ENCODE assay signal across 8 cellular contexts in the genomic region with DNA sequence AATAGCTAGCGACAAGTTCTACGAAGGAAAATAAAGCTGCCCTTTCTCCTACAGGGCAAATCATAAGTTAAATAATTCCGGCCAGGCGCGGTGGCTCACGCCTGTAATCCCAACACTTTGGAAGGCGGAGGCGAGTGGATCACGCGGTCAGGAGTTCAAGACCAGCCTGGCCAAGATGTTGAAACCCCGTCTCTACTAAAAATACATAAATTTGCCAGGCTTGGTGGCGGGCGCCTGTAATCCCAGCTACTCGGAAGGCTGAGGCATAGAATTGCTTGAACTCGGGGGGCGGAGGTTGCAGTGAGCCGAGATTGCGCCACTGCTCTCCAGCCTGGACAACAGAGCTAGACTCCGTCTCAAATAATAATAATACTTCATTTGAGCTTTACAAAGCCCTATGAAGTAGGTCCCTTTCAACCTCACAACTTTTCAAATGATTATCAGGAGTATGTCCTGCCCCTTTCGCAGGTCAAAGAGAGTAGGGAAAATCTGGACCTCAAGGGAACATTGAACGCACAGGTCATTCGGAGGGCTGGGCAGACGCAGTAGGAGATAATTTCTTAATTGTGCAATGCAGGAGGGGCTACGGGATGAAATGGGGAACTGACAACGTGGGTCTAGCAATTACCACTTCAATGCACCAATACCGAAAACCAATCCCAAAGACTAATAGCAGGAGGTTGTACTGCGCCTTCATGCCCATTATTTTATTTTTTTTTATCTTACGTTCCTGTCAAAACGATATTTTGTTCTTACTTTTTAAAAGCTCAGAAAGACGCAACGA. TPM values are rescaled to one million over a fixed set of nuclear protein-coding genes. Genes with fewer than 3 reads are reported as not detected.
DNase-seq lines count a peak whose midpoint lies in the region; ATAC-seq and TF ChIP-seq lines count a peak whose summit lies in the region.

No MANE protein-coding gene starts in this region.

- H2AFZ ChIP-seq in hepatocyte: peak overlapping the region; percentile 98

- peak overlapping the region; percentile 91 for H3K4me3 Mint-ChIP-seq in activated naive CD4-positive, alpha-beta T cell treated with anti-CD3 and anti-CD28 coated beads for 36 hours
- peak overlapping the region; percentile 92 for H3K4me3 Mint-ChIP-seq in WTC11
- peak overlapping the region; percentile 90 for H3K4me3 Mint-ChIP-seq in stimulated activated effector memory CD8-positive, alpha-beta T cell treated with anti-CD3 and anti-CD28 coated beads, Interleukin-12 subunit alpha, Interleukin-12 subunit beta, amount 100 ng/mL, for 72 hours

- TF ChIP-seq CTCF in WTC11 (IDR thresholded peaks at IDR 0.05): no peak
- no peak for TF ChIP-seq CTCF in hepatocyte (IDR thresholded peaks at IDR 0.05; ENCODE audit: poor library complexity)

- peak overlapping the region; percentile 83 for H3K4me3 ChIP-seq in hepatocyte

- peak overlapping the region; percentile 68 for H3K27ac ChIP-seq in hepatocyte

- DNase-seq in activated naive CD4-positive, alpha-beta T cell treated with anti-CD3 and anti-CD28 coated beads for 36 hours: no peak
- no peak for DNase-seq in activated naive CD4-positive, alpha-beta T cell treated with anti-CD3 and anti-CD28 coated beads, Interleukin-2, amount 50 U/mL, for 16 hours
- DNase-seq in WTC11 (ENCODE audit: low spot score) (no peak), hepatocyte (ENCODE audit: low spot score) (no peak), AG08395 (ENCODE audit: low spot score) (no peak)
- DNase-seq in stimulated activated effector memory CD8-positive, alpha-beta T cell treated with anti-CD3 and anti-CD28 coated beads, Interleukin-12 subunit alpha, Interleukin-12 subunit beta, amount 100 ng/mL, for 72 hours (ENCODE audit: low spot score in 2 of 2): no peak

- H3K4me1 Mint-ChIP-seq in activated naive CD4-positive, alpha-beta T cell treated with anti-CD3 and anti-CD28 coated beads for 36 hours (ENCODE audit: low read depth): peaks cover 39% of the 10 kb centered on the region
- peaks cover 5% of the 10 kb centered on the region for H3K4me1 Mint-ChIP-seq in WTC11
- H3K4me1 Mint-ChIP-seq in stimulated activated effector memory CD8-positive, alpha-beta T cell treated with anti-CD3 and anti-CD28 coated beads, Interleukin-12 subunit alpha, Interleukin-12 subunit beta, amount 100 ng/mL, for 72 hours: peaks cover 47% of the 10 kb centered on the region

- no peaks in the 10 kb centered on the region for H3K27me3 ChIP-seq in hepatocyte

- no peaks in the 10 kb centered on the region for H4K20me1 ChIP-seq in hepatocyte (ENCODE audit: insufficient read depth, poor library complexity, severe bottlenecking)

- ATAC-seq in WTC11 (no peak), GM19023 (IDR thresholded peaks at IDR 0.05; ENCODE audit: unreplicated experiment) (no peak), GM21737 (IDR thresholded peaks at IDR 0.05; ENCODE audit: unreplicated experiment) (no peak)
- no peak for ATAC-seq in stimulated activated effector memory CD8-positive, alpha-beta T cell treated with anti-CD3 and anti-CD28 coated beads, Interleukin-12 subunit alpha, Interleukin-12 subunit beta, amount 100 ng/mL, for 72 hours

- H3K9me3 Mint-ChIP-seq in activated naive CD4-positive, alpha-beta T cell treated with anti-CD3 and anti-CD28 coated beads for 36 hours: no peaks in the 10 kb centered on the region
- H3K9me3 Mint-ChIP-seq in WTC11: peaks cover 4% of the 10 kb centered on the region
- no peaks in the 10 kb centered on the region for H3K9me3 Mint-ChIP-seq in stimulated activated effector memory CD8-positive, alpha-beta T cell treated with anti-CD3 and anti-CD28 coated beads, Interleukin-12 subunit alpha, Interleukin-12 subunit beta, amount 100 ng/mL, for 72 hours

- no peaks in the 10 kb centered on the region for H3K36me3 ChIP-seq in hepatocyte (replicated peaks; ENCODE audit: insufficient read depth, low read depth)

- no peaks in the 10 kb centered on the region for H3K9me2 ChIP-seq in hepatocyte (replicated peaks; ENCODE audit: insufficient read depth)

- H3K4me1 ChIP-seq in hepatocyte (ENCODE audit: insufficient read depth): no peaks in the 10 kb centered on the region

- H3K9me3 ChIP-seq in hepatocyte (ENCODE audit: low read depth): no peaks in the 10 kb centered on the region

- CTCF ChIA-PET in activated naive CD4-positive, alpha-beta T cell treated with anti-CD3 and anti-CD28 coated beads for 36 hours (lab: Charles Lee): interaction anchor here (0.6 to 6.4 kb wide), 8 partner anchors 16 to 466 kb away, joined by 3 to 109 read pairs (median 4); no protein-coding TSS in a partner anchor
- CTCF ChIA-PET in WTC11 (lab: Charles Lee): interaction anchor here (0.5 to 7.6 kb wide), 5 partner anchors 22 to 467 kb away, joined by 4 to 114 read pairs (median 6); no protein-coding TSS in a partner anchor

- H3K27ac Mint-ChIP-seq in activated naive CD4-positive, alpha-beta T cell treated with anti-CD3 and anti-CD28 coated beads for 36 hours: no peak overlapping the region
- peak overlapping the region; percentile 80 for H3K27ac Mint-ChIP-seq in WTC11
- H3K27ac Mint-ChIP-seq in stimulated activated effector memory CD8-positive, alpha-beta T cell treated with anti-CD3 and anti-CD28 coated beads, Interleukin-12 subunit alpha, Interleukin-12 subunit beta, amount 100 ng/mL, for 72 hours: peak overlapping the region; percentile 93

- H3K4me2 ChIP-seq in hepatocyte: peak overlapping the region; percentile 73

- POLR2A ChIA-PET in WTC11 (lab: Charles Lee): interaction anchor here (0.6 kb wide), 1 partner anchor 12 kb away, joined by 6 read pairs; no protein-coding TSS in a partner anchor

- intact Hi-C loops in activated naive CD4-positive, alpha-beta T cell treated with anti-CD3 and anti-CD28 coated beads for 36 hours (cut with micrococcal nuclease): loop anchor here (1.0 kb wide), 4 partner anchors 55 to 626 kb away; a partner anchor contains a TSS

- H3K27me3 Mint-ChIP-seq in activated naive CD4-positive, alpha-beta T cell treated with anti-CD3 and anti-CD28 coated beads for 36 hours (ENCODE audit: low read depth): no peaks in the 10 kb centered on the region
- peaks cover 24% of the 10 kb centered on the region for H3K27me3 Mint-ChIP-seq in WTC11 (ENCODE audit: low read depth)

- peaks cover 42% of the 10 kb centered on the region for H3K79me2 ChIP-seq in hepatocyte

- 54% methylated on average over 31 of the region's 31 CpGs for WGBS in hepatocyte (ENCODE audit: low lambda C conversion rate, missing lambda C conversion rate)

- H3K36me3 Mint-ChIP-seq in activated naive CD4-positive, alpha-beta T cell treated with anti-CD3 and anti-CD28 coated beads for 36 hours (ENCODE audit: low read depth): no peaks in the 10 kb centered on the region
- H3K36me3 Mint-ChIP-seq in WTC11: no peaks in the 10 kb centered on the region
- H3K36me3 Mint-ChIP-seq in stimulated activated effector memory CD8-positive, alpha-beta T cell treated with anti-CD3 and anti-CD28 coated beads, Interleukin-12 subunit alpha, Interleukin-12 subunit beta, amount 100 ng/mL, for 72 hours: peaks cover 11% of the 10 kb centered on the region

TF ChIP-seq in WTC11, 78 proteins besides CTCF, POLR2A, EP300 and RAD21:
- TF ChIP-seq ZNF219 (CRISPR knock-in tag; IDR thresholded peaks at IDR 0.05; ENCODE audit: borderline replicate concordance): no peak
- no peak for TF ChIP-seq ZNF232 (CRISPR knock-in tag; IDR thresholded peaks at IDR 0.05)
- TF ChIP-seq, protein P1, sequence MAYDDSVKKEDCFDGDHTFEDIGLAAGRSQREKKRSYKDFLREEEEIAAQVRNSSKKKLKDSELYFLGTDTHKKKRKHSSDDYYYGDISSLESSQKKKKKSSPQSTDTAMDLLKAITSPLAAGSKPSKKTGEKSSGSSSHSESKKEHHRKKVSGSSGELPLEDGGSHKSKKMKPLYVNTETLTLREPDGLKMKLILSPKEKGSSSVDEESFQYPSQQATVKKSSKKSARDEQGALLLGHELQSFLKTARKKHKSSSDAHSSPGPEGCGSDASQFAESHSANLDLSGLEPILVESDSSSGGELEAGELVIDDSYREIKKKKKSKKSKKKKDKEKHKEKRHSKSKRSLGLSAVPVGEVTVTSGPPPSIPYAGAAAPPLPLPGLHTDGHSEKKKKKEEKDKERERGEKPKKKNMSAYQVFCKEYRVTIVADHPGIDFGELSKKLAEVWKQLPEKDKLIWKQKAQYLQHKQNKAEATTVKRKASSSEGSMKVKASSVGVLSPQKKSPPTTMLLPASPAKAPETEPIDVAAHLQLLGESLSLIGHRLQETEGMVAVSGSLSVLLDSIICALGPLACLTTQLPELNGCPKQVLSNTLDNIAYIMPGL (CRISPR knock-in tag; IDR thresholded peaks at IDR 0.05): no peak
- TF ChIP-seq, protein P2, sequence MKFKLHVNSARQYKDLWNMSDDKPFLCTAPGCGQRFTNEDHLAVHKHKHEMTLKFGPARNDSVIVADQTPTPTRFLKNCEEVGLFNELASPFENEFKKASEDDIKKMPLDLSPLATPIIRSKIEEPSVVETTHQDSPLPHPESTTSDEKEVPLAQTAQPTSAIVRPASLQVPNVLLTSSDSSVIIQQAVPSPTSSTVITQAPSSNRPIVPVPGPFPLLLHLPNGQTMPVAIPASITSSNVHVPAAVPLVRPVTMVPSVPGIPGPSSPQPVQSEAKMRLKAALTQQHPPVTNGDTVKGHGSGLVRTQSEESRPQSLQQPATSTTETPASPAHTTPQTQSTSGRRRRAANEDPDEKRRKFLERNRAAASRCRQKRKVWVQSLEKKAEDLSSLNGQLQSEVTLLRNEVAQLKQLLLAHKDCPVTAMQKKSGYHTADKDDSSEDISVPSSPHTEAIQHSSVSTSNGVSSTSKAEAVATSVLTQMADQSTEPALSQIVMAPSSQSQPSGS (CRISPR knock-in tag; IDR thresholded peaks at IDR 0.05; ENCODE audit: borderline replicate concordance, low read depth): no peak
- no peak for TF ChIP-seq ZNF671 (CRISPR knock-in tag; IDR thresholded peaks at IDR 0.05)
TF ChIP-seq in WTC11: peak in this region for 0.

RNA-seq across cellular contexts. Expression of a gene that starts 0.6 kb away (rescaled TPM):
- total RNA-seq in activated naive CD4-positive, alpha-beta T cell treated with anti-CD3 and anti-CD28 coated beads for 36 hours: 10 to 100 TPM; 28.9 to 30.9 TPM
- total RNA-seq in WTC11 (2021): 26.1 to 33.3 TPM (median 27.1 TPM) in 3 replicates
- 50.3 and 55.4 TPM in 2 replicates for total RNA-seq in hepatocyte
- 95.3 and 96.9 TPM in 2 replicates for polyA plus RNA-seq in hepatocyte

RNA-seq across cellular contexts. Expression of a gene that starts 7.5 kb away (rescaled TPM):
- total RNA-seq in activated naive CD4-positive, alpha-beta T cell treated with anti-CD3 and anti-CD28 coated beads for 36 hours: 10 to 100 TPM; 11.2 to 13.1 TPM
- 3.9 to 4.6 TPM (median 4.0 TPM) in 3 replicates for total RNA-seq in WTC11 (2021)
- total RNA-seq in hepatocyte: 4.5 and 7.5 TPM in 2 replicates
- polyA plus RNA-seq in hepatocyte: 0.99 and 3.1 TPM in 2 replicates
